10 cellular contexts compared by ENCODE assay signal in genomic region chr2:43798300-43798699, GRCh38. TPM values are rescaled to one million over a fixed set of nuclear protein-coding genes. Genes with fewer than 3 reads are reported as not detected.
DNase-seq lines count a peak whose midpoint lies in the region; ATAC-seq, FAIRE-seq and TF ChIP-seq lines count a peak whose summit lies in the region.
"Had no signal": no experiment of that assay in that cellular context is flagged by ENCODE, and none has a peak within 500 bp of the region (broad histone marks: within the 10 kb centered on the region; RNA-seq: fewer than 3 reads in every experiment).

No MANE protein-coding gene starts in this region.

- H3K4me3 Mint-ChIP-seq in glutamatergic neuron (ENCODE audit: unreplicated experiment), result no peak overlapping the region
- H3K4me3 Mint-ChIP-seq: activated CD4-positive, alpha-beta T cell treated with anti-CD3 and anti-CD28 coated beads, Interleukin-2, amount 10 ng/mL, durations not matched to agents 7 days and 5 days had no signal

- intact Hi-C loops in left cardiac atrium (cut with DNase I), result loop anchor here in 1 of 2 donors (10.0 kb wide), 1 partner anchor 183 kb away; no protein-coding TSS in a partner anchor

- ATAC-seq in RWPE2 (ENCODE audit: low read depth) (no peak), HG02678 (IDR thresholded peaks at IDR 0.05; ENCODE audit: unreplicated experiment) (no peak), left cardiac atrium (no peak)
- ATAC-seq: Right ventricle myocardium inferior had no signal

- no peaks in the 10 kb centered on the region for H3K27me3 Mint-ChIP-seq in glutamatergic neuron (ENCODE audit: unreplicated experiment)
- H3K27me3 Mint-ChIP-seq: activated CD4-positive, alpha-beta T cell treated with anti-CD3 and anti-CD28 coated beads, Interleukin-2, amount 10 ng/mL, durations not matched to agents 7 days and 5 days had no signal

- H3K4me3 ChIP-seq in AG10803 (ENCODE audit: low read length) (no peak overlapping the region), RWPE2 (ENCODE audit: severe bottlenecking) (no peak overlapping the region)

- H3K27me3 ChIP-seq in RWPE2 (ENCODE audit: insufficient read depth, poor library complexity, severe bottlenecking), result no peaks in the 10 kb centered on the region

- H3K9me3 Mint-ChIP-seq in glutamatergic neuron (ENCODE audit: unreplicated experiment), result no peaks in the 10 kb centered on the region
- H3K9me3 Mint-ChIP-seq: activated CD4-positive, alpha-beta T cell treated with anti-CD3 and anti-CD28 coated beads, Interleukin-2, amount 10 ng/mL, durations not matched to agents 7 days and 5 days had no signal

- DNase-seq in AG10803 (ENCODE audit: low read depth) (no peak), GM18507 (ENCODE audit: extremely low spot score, insufficient read length, low read depth) (no peak), RWPE2 (ENCODE audit: low spot score) (no peak), glutamatergic neuron (no peak), middle frontal gyrus (ENCODE audit: extremely low spot score, low spot score) (no peak), NCI-H526 (lab: John Stamatoyannopoulos, UW) (no peak), left cardiac atrium (no peak)
- DNase-seq: activated CD4-positive, alpha-beta T cell treated with anti-CD3 and anti-CD28 coated beads, Interleukin-2, amount 10 ng/mL, durations not matched to agents 7 days and 5 days had no signal

- H3K36me3 ChIP-seq in RWPE2 (ENCODE audit: low read depth), result no peaks in the 10 kb centered on the region

- peak; percentile 55 for FAIRE-seq in GM18507 (lab: Jason Lieb, UNC)

- no peaks in the 10 kb centered on the region for H3K36me3 Mint-ChIP-seq in glutamatergic neuron (ENCODE audit: unreplicated experiment)

- no peaks in the 10 kb centered on the region for H3K9me3 ChIP-seq in RWPE2 (ENCODE audit: severe bottlenecking)

- no peak overlapping the region for H3K27ac Mint-ChIP-seq in glutamatergic neuron (ENCODE audit: unreplicated experiment)
- H3K27ac Mint-ChIP-seq: activated CD4-positive, alpha-beta T cell treated with anti-CD3 and anti-CD28 coated beads, Interleukin-2, amount 10 ng/mL, durations not matched to agents 7 days and 5 days had no signal

- H3K4me1 Mint-ChIP-seq in glutamatergic neuron (ENCODE audit: low read depth, unreplicated experiment), result no peaks in the 10 kb centered on the region
- H3K4me1 Mint-ChIP-seq: activated CD4-positive, alpha-beta T cell treated with anti-CD3 and anti-CD28 coated beads, Interleukin-2, amount 10 ng/mL, durations not matched to agents 7 days and 5 days had no signal

- H3K4me1 ChIP-seq in RWPE2 (ENCODE audit: insufficient read depth, poor library complexity, severe bottlenecking), result no peaks in the 10 kb centered on the region

- TF ChIP-seq CTCF in AG10803 (conservative IDR thresholded peaks at IDR 0.05; ENCODE audit: low read length), result peak; percentile 19; the same call in 1 of the 2 replicates
- TF ChIP-seq CTCF in RWPE2 (IDR thresholded peaks at IDR 0.05; ENCODE audit: poor library complexity, severe bottlenecking), result peak; percentile 21
- peak; percentile 48 for TF ChIP-seq CTCF in glutamatergic neuron (IDR thresholded peaks at IDR 0.05; ENCODE audit: partially characterized antibody, unreplicated experiment)

- H3K27ac ChIP-seq in RWPE2 (ENCODE audit: poor library complexity, severe bottlenecking), result no peak overlapping the region

RNA-seq across cellular contexts. Expression of gene DYNC2LI1, which starts 24.5 kb away (rescaled TPM):
- 11.9 TPM for total RNA-seq in glutamatergic neuron (ENCODE audit: unreplicated experiment)
- 10 to 100 TPM in 1 of 2 donors, 1 to 10 TPM in 1; 6.4 to 10.1 TPM for total RNA-seq in left cardiac atrium

RNA-seq across cellular contexts. Expression of gene ABCG5, which starts 40.3 kb away (rescaled TPM):
- not detected for total RNA-seq in glutamatergic neuron (ENCODE audit: unreplicated experiment)
- not detected for total RNA-seq in left cardiac atrium
- total RNA-seq: activated CD4-positive, alpha-beta T cell treated with anti-CD3 and anti-CD28 coated beads, Interleukin-2, amount 10 ng/mL, durations not matched to agents 7 days and 5 days; Right ventricle myocardium inferior had no signal

RNA-seq across cellular contexts. Expression of gene ABCG8, which starts 40.5 kb away (rescaled TPM):
- not detected for total RNA-seq in glutamatergic neuron (ENCODE audit: unreplicated experiment)
- not detected for total RNA-seq in left cardiac atrium
- total RNA-seq: activated CD4-positive, alpha-beta T cell treated with anti-CD3 and anti-CD28 coated beads, Interleukin-2, amount 10 ng/mL, durations not matched to agents 7 days and 5 days had no signal
